8 cellular contexts compared by ENCODE assay signal in the genomic region with DNA sequence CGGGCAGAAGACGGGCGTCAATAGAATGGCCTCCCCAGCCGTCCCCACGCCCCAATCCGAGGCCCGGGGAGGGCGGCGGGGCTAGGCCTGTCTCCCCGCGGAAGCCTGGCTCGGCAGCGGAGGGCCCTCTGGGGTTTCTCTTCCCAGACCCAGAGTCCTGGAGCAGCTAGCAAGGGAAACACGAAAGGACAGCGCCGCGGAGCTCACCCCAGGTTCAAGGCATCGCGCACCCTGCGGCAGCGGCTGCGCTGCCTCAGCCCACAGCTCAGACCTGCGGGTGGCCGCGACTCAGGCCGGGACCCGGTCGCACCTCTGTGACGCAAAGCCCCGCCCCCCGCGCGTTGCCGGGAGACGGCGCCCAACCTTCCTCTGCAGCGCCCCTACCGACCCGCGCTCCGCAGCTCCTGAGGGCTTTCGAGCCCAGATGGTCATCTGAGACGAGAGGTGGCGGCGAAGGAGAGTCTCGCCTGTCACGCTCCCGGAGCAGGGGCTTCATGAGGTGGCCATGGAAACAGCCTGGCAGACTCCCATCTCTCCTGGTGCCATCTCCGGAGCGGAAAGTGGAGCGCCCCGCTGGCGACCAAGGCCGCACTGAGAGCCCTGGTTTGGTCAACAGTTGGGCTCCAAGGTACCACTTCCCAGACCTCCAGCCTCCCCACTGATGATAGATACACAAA. TPM values are rescaled to one million over a fixed set of nuclear protein-coding genes. Genes with fewer than 3 reads are reported as not detected.
DNase-seq lines count a peak whose midpoint lies in the region; ATAC-seq, FAIRE-seq and TF ChIP-seq lines count a peak whose summit lies in the region.

A gene with protein sequence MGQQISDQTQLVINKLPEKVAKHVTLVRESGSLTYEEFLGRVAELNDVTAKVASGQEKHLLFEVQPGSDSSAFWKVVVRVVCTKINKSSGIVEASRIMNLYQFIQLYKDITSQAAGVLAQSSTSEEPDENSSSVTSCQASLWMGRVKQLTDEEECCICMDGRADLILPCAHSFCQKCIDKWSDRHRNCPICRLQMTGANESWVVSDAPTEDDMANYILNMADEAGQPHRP (minus strand): TSS at position 273 of the 677 bp plus-strand sequence. CDS start 7,029 bp downstream, outside the sequence.

- DNase-seq in GM10266 (ENCODE audit: extremely low spot score) (peak; percentile 97), NB4 (ENCODE audit: low read depth) (peak; percentile 94), SKM-1 (lab: John Stamatoyannopoulos, UW; ENCODE audit: unreplicated experiment) (peak; percentile 80), head of caudate nucleus (peak; percentile 90 to 99 (median 97)), pancreas (peak; percentile 92 to 99 (median 96)), tibial artery (peak; percentile 93 to 97)
- DNase-seq in activated naive CD8-positive, alpha-beta T cell treated with anti-CD3 and anti-CD28 coated beads for 36 hours, result peak; percentile 97

- H3K27me3 Mint-ChIP-seq in activated naive CD8-positive, alpha-beta T cell treated with anti-CD3 and anti-CD28 coated beads for 36 hours, result no peaks in the 10 kb centered on the region

- no peaks in the 10 kb centered on the region for H3K36me3 ChIP-seq in pancreas
- H3K36me3 ChIP-seq in tibial artery, result no peaks in the 10 kb centered on the region

- no peak for FAIRE-seq in pancreas (lab: Jason Lieb, UNC)

- H3K36me3 Mint-ChIP-seq in activated naive CD8-positive, alpha-beta T cell treated with anti-CD3 and anti-CD28 coated beads for 36 hours, result peaks cover 2% of the 10 kb centered on the region

- WGBS in pancreas, 2 donors, result 0% methylated on average over 52 to 54 of the region's 54 CpGs

- H3K4me1 Mint-ChIP-seq in activated naive CD8-positive, alpha-beta T cell treated with anti-CD3 and anti-CD28 coated beads for 36 hours, result peaks cover 26% of the 10 kb centered on the region

- H3K4me1 ChIP-seq in pancreas, result peaks cover 0 to 8% (median 8%) of the 10 kb centered on the region in 3 donors
- H3K4me1 ChIP-seq in tibial artery, result peaks cover 0 to 42% (median 17%) of the 10 kb centered on the region in 4 donors

- H3K9me3 ChIP-seq in pancreas (no peaks in the 10 kb centered on the region), tibial artery (no peaks in the 10 kb centered on the region)

- H3K4me3 Mint-ChIP-seq in activated naive CD8-positive, alpha-beta T cell treated with anti-CD3 and anti-CD28 coated beads for 36 hours, result peak within 1 kb of the TSS; percentile 88

- peak within 1 kb of the TSS; percentile 83 for H3K27ac Mint-ChIP-seq in activated naive CD8-positive, alpha-beta T cell treated with anti-CD3 and anti-CD28 coated beads for 36 hours

- TF ChIP-seq CTCF in GM10266 (IDR thresholded peaks at IDR 0.05; ENCODE audit: control insufficient read depth, insufficient read depth, low read depth, missing control alignments) (peak; percentile 91), NB4 (IDR thresholded peaks at IDR 0.05; ENCODE audit: low read depth, low read length) (peak; percentile 56), pancreas (IDR thresholded peaks at IDR 0.05) (peak; percentile 60 to 83 (median 77)), tibial artery (IDR thresholded peaks at IDR 0.05) (peak; percentile 82 to 83)

- intact Hi-C loops in head of caudate nucleus (cut with DNase I), result loop anchor here (5.0 to 10.0 kb wide), 2 partner anchors 129 to 194 kb away; no protein-coding TSS in a partner anchor
- intact Hi-C loops in pancreas (cut with DNase I), result no loop called here
- intact Hi-C loops in tibial artery (cut with DNase I; ENCODE audit: low total_unique reads), result no loop called here

- TF ChIP-seq POLR2A in NB4 (IDR thresholded peaks at IDR 0.05; ENCODE audit: extremely low read depth, insufficient read length), result peak; percentile 93

- H3K27me3 ChIP-seq in pancreas (no peaks in the 10 kb centered on the region), tibial artery (no peaks in the 10 kb centered on the region)

- no peaks in the 10 kb centered on the region for H3K9me3 Mint-ChIP-seq in activated naive CD8-positive, alpha-beta T cell treated with anti-CD3 and anti-CD28 coated beads for 36 hours

- H3K27ac ChIP-seq in pancreas, result peak within 1 kb of the TSS; percentile 78 to 89 (median 86)
- H3K27ac ChIP-seq in tibial artery, result peak within 1 kb of the TSS; percentile 92

- H3K4me3 ChIP-seq in NB4 (ENCODE audit: low read depth, low read length) (peak within 1 kb of the TSS; percentile 88), pancreas (peak within 1 kb of the TSS; percentile 63 to 89 (median 80)), tibial artery (peak within 1 kb of the TSS; percentile 88 to 89)

- ATAC-seq in HG02571 (IDR thresholded peaks at IDR 0.05; ENCODE audit: unreplicated experiment) (peak; percentile 96), pancreas (peak; percentile 98 to 100 (median 100))

RNA-seq across cellular contexts. Expression of the gene that starts here (rescaled TPM):
- 10 to 100 TPM; 17.8 to 18.0 TPM for total RNA-seq in activated naive CD8-positive, alpha-beta T cell treated with anti-CD3 and anti-CD28 coated beads for 36 hours
- total RNA-seq in pancreas, result 10 to 100 TPM; 10.5 to 21.5 (median 17.6) TPM
- polyA plus RNA-seq in pancreas, result 1 to 10 TPM; 4.4 to 7.8 TPM

Comparison
In these comparisons a context has a peak if more than half of its experiments do, and no peak if none do; other contexts are left out.
1. Peak in every context shown above with its lines: DNase-seq, ATAC-seq, H3K4me3 ChIP-seq and H3K27ac ChIP-seq.